8 cellular contexts compared by ENCODE assay signal in genomic region chr4:145937990-145938611, GRCh38. TPM values are rescaled to one million over a fixed set of nuclear protein-coding genes. Genes with fewer than 3 reads are reported as not detected.
DNase-seq lines count a peak whose midpoint lies in the region; ATAC-seq, FAIRE-seq and TF ChIP-seq lines count a peak whose summit lies in the region.

No MANE protein-coding gene starts in this region.

- peak overlapping the region; percentile 68 for H3K4me2 ChIP-seq in keratinocyte (ENCODE audit: control insufficient read depth, extremely low read depth, insufficient read depth, low read depth, low read length)

- FAIRE-seq in keratinocyte (lab: Jason Lieb, UNC) = peak; percentile 32

- DNase-seq in GM06990 (ENCODE audit: extremely low read depth, insufficient read length) (peak; percentile 56), T-helper 2 cell (peak in 4 of 5 experiments; percentile 11 to 79 (median 36)), brain microvascular endothelial cell (peak; percentile 22), keratinocyte (ENCODE audit: low read depth, low spot score) (no peak)
- peak; percentile 54 for DNase-seq in stimulated activated CD4-positive, alpha-beta T cell treated with anti-CD3 and anti-CD28 coated beads, Interleukin-15, amount 100 ng/mL, for 24 hours

- H3K9me1 ChIP-seq in keratinocyte (ENCODE audit: control insufficient read depth, extremely low read depth, insufficient read depth, low read length) = no peaks in the 10 kb centered on the region

- no peaks in the 10 kb centered on the region for H4K20me1 ChIP-seq in keratinocyte (ENCODE audit: control insufficient read depth, extremely low read depth, insufficient read depth, low read length)

- H3K36me3 ChIP-seq in GM06990 (ENCODE audit: control insufficient read depth, insufficient read depth, low read length) = no peaks in the 10 kb centered on the region
- no peaks in the 10 kb centered on the region for H3K36me3 ChIP-seq in brain microvascular endothelial cell (replicated peaks)
- no peaks in the 10 kb centered on the region for H3K36me3 ChIP-seq in keratinocyte (ENCODE audit: control insufficient read depth in 2 of 2, extremely low read depth in 1 of 2, insufficient read depth in 2 of 2, low read length in 2 of 2)

- peak overlapping the region; percentile 95 for H3K9ac ChIP-seq in keratinocyte (ENCODE audit: control insufficient read depth, extremely low read depth, insufficient read depth, low read length)

- H3K27me3 ChIP-seq in GM06990 (replicated peaks; ENCODE audit: control insufficient read depth, insufficient read depth, low read length) (no peaks in the 10 kb centered on the region), brain microvascular endothelial cell (replicated peaks) (no peaks in the 10 kb centered on the region), keratinocyte (ENCODE audit: control insufficient read depth, extremely low read depth, insufficient read depth, low read length) (no peaks in the 10 kb centered on the region)

- ATAC-seq in HG03520 (IDR thresholded peaks at IDR 0.05; ENCODE audit: unreplicated experiment) (peak; percentile 18), HG02840 (IDR thresholded peaks at IDR 0.05; ENCODE audit: low FRiP score, unreplicated experiment) (no peak), GM19467 (IDR thresholded peaks at IDR 0.05; ENCODE audit: unreplicated experiment) (no peak)

- H3K4me1 ChIP-seq in keratinocyte (ENCODE audit: control insufficient read depth, extremely low read depth, insufficient read depth, low read length) = peaks cover 23% of the 10 kb centered on the region

- H3K4me3 ChIP-seq in GM06990 (replicated peaks; ENCODE audit: low read depth, low read length) (peak overlapping the region; percentile 73), brain microvascular endothelial cell (ENCODE audit: low read depth, low read length) (peak overlapping the region; percentile 89), keratinocyte (ENCODE audit: control insufficient read depth in 2 of 3, extremely low read depth in 1 of 3, insufficient read depth in 2 of 3, low read depth in 1 of 3, low read length in 3 of 3) (peak overlapping the region; percentile 89 to 95 (median 94))

- peaks cover 21% of the 10 kb centered on the region for H3K79me2 ChIP-seq in keratinocyte (ENCODE audit: control insufficient read depth, insufficient read depth, low read length)

- peak overlapping the region; percentile 84 for H3K27ac ChIP-seq in brain microvascular endothelial cell
- H3K27ac ChIP-seq in keratinocyte (ENCODE audit: control insufficient read depth, insufficient read depth, low read length) = peak overlapping the region; percentile 90

- dilution Hi-C loops in keratinocyte (cut with MboI; ENCODE audit: extremely low pct_ligation_motif_present, low sequenced_read_pairs) = no loop called here

- H2AFZ ChIP-seq in keratinocyte (ENCODE audit: control insufficient read depth, low read length) = peak overlapping the region; percentile 98

- H3K9me3 ChIP-seq in keratinocyte (ENCODE audit: control insufficient read depth, low read depth, low read length) = no peaks in the 10 kb centered on the region

- TF ChIP-seq CTCF in GM06990 (IDR thresholded peaks at IDR 0.05; ENCODE audit: insufficient read depth, low read length, poor library complexity, severe bottlenecking) = no peak
- no peak for TF ChIP-seq CTCF in brain microvascular endothelial cell (IDR thresholded peaks at IDR 0.05; ENCODE audit: low read depth, low read length, missing control alignments)
- no peak for TF ChIP-seq CTCF in keratinocyte (optimal IDR thresholded peaks at IDR 0.05 in 1 of 3, IDR thresholded peaks at IDR 0.05 in 1 of 3, conservative IDR thresholded peaks at IDR 0.05 in 1 of 3; ENCODE audit: extremely low read depth in 1 of 3, insufficient read depth in 2 of 3, low read length in 3 of 3)

- in situ Hi-C loops in brain microvascular endothelial cell (cut with HindIII; ENCODE audit: low pct_ligation_motif_present, low sequenced_read_pairs) = no loop called here

RNA-seq across cellular contexts. Expression of gene ZNF827, which starts 0.5 kb away (rescaled TPM):
- 4.7 to 9.8 TPM (median 5.2 TPM) in 3 replicates for polyA plus RNA-seq in keratinocyte
- 1.3 TPM for polyA plus RNA-seq in keratinocyte (2011; ENCODE audit: low read depth)
- polyA plus RNA-seq in keratinocyte (2011; cell fraction: cytosol; rRNA removed) = 4.2 and 9.1 TPM in 2 replicates
- 26.0 and 34.8 TPM in 2 replicates for polyA plus RNA-seq in keratinocyte (2011; cell fraction: nucleus; rRNA removed)
- polyA plus RNA-seq in keratinocyte (2012; ENCODE audit: low replicate concordance) = 2.9 and 8.4 TPM in 2 replicates
- polyA minus RNA-seq in keratinocyte = 15.7 to 39.9 TPM (median 16.4 TPM) in 3 replicates
- 10.4 TPM for polyA minus RNA-seq in keratinocyte (2011; cell fraction: cytosol; rRNA and poly(A)+ RNA removed)
- 29.2 and 32.5 TPM in 2 replicates for polyA minus RNA-seq in keratinocyte (2011; cell fraction: nucleus; rRNA and poly(A)+ RNA removed)
